Comparison of ENCODE assay signal across 10 cellular contexts in genomic region chr3:48598323-48599076, GRCh38. TPM values are rescaled to one million over a fixed set of nuclear protein-coding genes. Genes with fewer than 3 reads are reported as not detected.
DNase-seq lines count a peak whose midpoint lies in the region; TF ChIP-seq lines count a peak whose summit lies in the region.
"Had no signal": no experiment of that assay in that cellular context is flagged by ENCODE, and none has a peak within 500 bp of the region (broad histone marks: within the 10 kb centered on the region; RNA-seq: fewer than 3 reads in every experiment).

No MANE protein-coding gene starts in this region.

- H3K4me1 Mint-ChIP-seq in endodermal cell: peaks cover 13% of the 10 kb centered on the region
- H3K4me1 Mint-ChIP-seq in mesothelial cell of epicardium: peaks cover 40% of the 10 kb centered on the region
- no peaks in the 10 kb centered on the region for H3K4me1 Mint-ChIP-seq in activated T-helper 1 cell treated with anti-CD3 and anti-CD28 coated beads, Interleukin-12 subunit alpha, Interleukin-12 subunit beta, Interleukin-2, Interleukin-4 antibody, amounts not matched to agents 30 ng/mL and 10 ng/mL and 1 ng/mL, durations not matched to agents 14 hours and 24 hours and 36 hours (ENCODE audit: low read depth)

- 88 to 90% methylated on average over 5 of the region's 5 CpGs for WGBS in endodermal cell (ENCODE audit: insufficient coverage in 1 of 2, insufficient read length in 1 of 2), 2 experiments

- H3K9me3 ChIP-seq in MG63 (no peaks in the 10 kb centered on the region), endodermal cell (ENCODE audit: control insufficient read depth, low read length) (no peaks in the 10 kb centered on the region)

- intact Hi-C loops in activated T-helper 1 cell treated with anti-CD3 and anti-CD28 coated beads, Interleukin-12 subunit alpha, Interleukin-12 subunit beta, Interleukin-2, Interleukin-4 antibody, amounts not matched to agents 30 ng/mL and 10 ng/mL and 1 ng/mL, durations not matched to agents 14 hours and 24 hours and 36 hours (cut with micrococcal nuclease): no loop called here

- H3K4me3 Mint-ChIP-seq in endodermal cell (no peak overlapping the region), mesothelial cell of epicardium (no peak overlapping the region)
- H3K4me3 Mint-ChIP-seq in activated T-helper 1 cell treated with anti-CD3 and anti-CD28 coated beads, Interleukin-12 subunit alpha, Interleukin-12 subunit beta, Interleukin-2, Interleukin-4 antibody, amounts not matched to agents 30 ng/mL and 10 ng/mL and 1 ng/mL, durations not matched to agents 14 hours and 24 hours and 36 hours: no peak overlapping the region
- H3K4me3 Mint-ChIP-seq: naive B cell had no signal

- H3K27me3 Mint-ChIP-seq in endodermal cell (ENCODE audit: insufficient read depth) (peaks cover 9% of the 10 kb centered on the region), mesothelial cell of epicardium (ENCODE audit: low read depth) (peaks cover 11% of the 10 kb centered on the region)
- H3K27me3 Mint-ChIP-seq in activated T-helper 1 cell treated with anti-CD3 and anti-CD28 coated beads, Interleukin-12 subunit alpha, Interleukin-12 subunit beta, Interleukin-2, Interleukin-4 antibody, amounts not matched to agents 30 ng/mL and 10 ng/mL and 1 ng/mL, durations not matched to agents 14 hours and 24 hours and 36 hours (ENCODE audit: insufficient read depth): peaks cover 11% of the 10 kb centered on the region

- H3K4me3 ChIP-seq in MG63: no peak overlapping the region
- H3K4me3 ChIP-seq in endodermal cell (ENCODE audit: low read length): no peak overlapping the region

- H3K36me3 Mint-ChIP-seq in endodermal cell (ENCODE audit: low read depth) (peaks cover 50% of the 10 kb centered on the region), mesothelial cell of epicardium (peaks cover 11% of the 10 kb centered on the region)
- peaks cover 23% of the 10 kb centered on the region for H3K36me3 Mint-ChIP-seq in activated T-helper 1 cell treated with anti-CD3 and anti-CD28 coated beads, Interleukin-12 subunit alpha, Interleukin-12 subunit beta, Interleukin-2, Interleukin-4 antibody, amounts not matched to agents 30 ng/mL and 10 ng/mL and 1 ng/mL, durations not matched to agents 14 hours and 24 hours and 36 hours (ENCODE audit: low read depth)

- peak overlapping the region; percentile 67 for H3K27ac ChIP-seq in 22Rv1
- peak overlapping the region; percentile 68 for H3K27ac ChIP-seq in endodermal cell (ENCODE audit: low read depth, low read length)

- H3K27ac Mint-ChIP-seq in endodermal cell: no peak overlapping the region
- H3K27ac Mint-ChIP-seq in mesothelial cell of epicardium: peak overlapping the region; percentile 89
- H3K27ac Mint-ChIP-seq in activated T-helper 1 cell treated with anti-CD3 and anti-CD28 coated beads, Interleukin-12 subunit alpha, Interleukin-12 subunit beta, Interleukin-2, Interleukin-4 antibody, amounts not matched to agents 30 ng/mL and 10 ng/mL and 1 ng/mL, durations not matched to agents 14 hours and 24 hours and 36 hours: no peak overlapping the region

- no peaks in the 10 kb centered on the region for H3K4me1 ChIP-seq in endodermal cell (ENCODE audit: control insufficient read depth, insufficient read depth, low read length)

- TF ChIP-seq CTCF in 22Rv1 (IDR thresholded peaks at IDR 0.05): no peak
- no peak for TF ChIP-seq CTCF in endodermal cell (conservative IDR thresholded peaks at IDR 0.05)
- no peak for TF ChIP-seq CTCF in mesothelial cell of epicardium (IDR thresholded peaks at IDR 0.05; ENCODE audit: unreplicated experiment)

- no peak overlapping the region for H3K9ac ChIP-seq in endodermal cell (ENCODE audit: extremely low read depth, low read length, poor library complexity, severe bottlenecking)

- peaks cover 22% of the 10 kb centered on the region for H3K36me3 ChIP-seq in MG63
- H3K36me3 ChIP-seq in endodermal cell (ENCODE audit: control insufficient read depth, insufficient read depth, low read length): peaks cover 45% of the 10 kb centered on the region

- no peaks in the 10 kb centered on the region for H3K9me3 Mint-ChIP-seq in endodermal cell
- no peaks in the 10 kb centered on the region for H3K9me3 Mint-ChIP-seq in mesothelial cell of epicardium
- H3K9me3 Mint-ChIP-seq in activated T-helper 1 cell treated with anti-CD3 and anti-CD28 coated beads, Interleukin-12 subunit alpha, Interleukin-12 subunit beta, Interleukin-2, Interleukin-4 antibody, amounts not matched to agents 30 ng/mL and 10 ng/mL and 1 ng/mL, durations not matched to agents 14 hours and 24 hours and 36 hours: no peaks in the 10 kb centered on the region
- H3K9me3 Mint-ChIP-seq: naive B cell had no signal

- peak; percentile 83 for DNase-seq in MG63
- DNase-seq in endodermal cell: no peak
- no peak for DNase-seq in mesothelial cell of epicardium (ENCODE audit: low spot score in 2 of 2, unreplicated experiment in 2 of 2)
- no peak for DNase-seq in activated T-helper 1 cell treated with anti-CD3 and anti-CD28 coated beads, Interleukin-12 subunit alpha, Interleukin-12 subunit beta, Interleukin-2, Interleukin-4 antibody, amounts not matched to agents 30 ng/mL and 10 ng/mL and 1 ng/mL, durations not matched to agents 14 hours and 24 hours and 36 hours (ENCODE audit: low spot score)
- DNase-seq in NCI-H1048 (lab: John Stamatoyannopoulos, UW): no peak
- DNase-seq in NCI-H2029 (lab: John Stamatoyannopoulos, UW): no peak
- no peak for DNase-seq in activated CD4-positive, alpha-beta T cell treated with anti-CD3 and anti-CD28 coated beads for 1 hour
- DNase-seq: activated CD8-positive, alpha-beta memory T cell treated with anti-CD3 and anti-CD28 coated beads, Interleukin-2, amount 50 U/mL, for 4 hours; naive B cell had no signal

- H3K27me3 ChIP-seq in MG63 (no peaks in the 10 kb centered on the region), endodermal cell (ENCODE audit: control insufficient read depth, insufficient read depth, low read length, poor library complexity, severe bottlenecking) (peaks cover 15% of the 10 kb centered on the region)

RNA-seq across cellular contexts. Expression of gene COL7A1, which starts 3.4 kb away (rescaled TPM):
- total RNA-seq in MG63 (2014; rRNA removed; shearing (Covaris generic); ENCODE audit: low replicate concordance): 1.3 and 12.2 TPM in 2 replicates
- total RNA-seq in endodermal cell (10 to 100 TPM; 15.7 to 16.6 TPM), mesothelial cell of epicardium (14.1 to 19.2 TPM (median 15.0 TPM) in 3 replicates)
- polyA plus RNA-seq in endodermal cell (2013, experiment 1 of 2): 18.7 TPM
- 24.0 TPM for polyA plus RNA-seq in endodermal cell (2013, experiment 2 of 2)
- 0.39 and 0.83 TPM in 2 replicates for total RNA-seq in activated T-helper 1 cell treated with anti-CD3 and anti-CD28 coated beads, Interleukin-12 subunit alpha, Interleukin-12 subunit beta, Interleukin-2, Interleukin-4 antibody, amounts not matched to agents 30 ng/mL and 10 ng/mL and 1 ng/mL, durations not matched to agents 14 hours and 24 hours and 36 hours

RNA-seq across cellular contexts. Expression of gene UQCRC1, which starts 10.9 kb away (rescaled TPM):
- total RNA-seq in MG63 (2014; rRNA removed; shearing (Covaris generic); ENCODE audit: low replicate concordance): 199 and 243 TPM in 2 replicates
- total RNA-seq in endodermal cell: 100 to 1,000 TPM; 231 to 289 TPM
- polyA plus RNA-seq in endodermal cell (2013, experiment 1 of 2): 272 TPM
- polyA plus RNA-seq in endodermal cell (2013, experiment 2 of 2): 265 TPM
- 161 to 171 TPM (median 164 TPM) in 3 replicates for total RNA-seq in mesothelial cell of epicardium
- total RNA-seq in activated T-helper 1 cell treated with anti-CD3 and anti-CD28 coated beads, Interleukin-12 subunit alpha, Interleukin-12 subunit beta, Interleukin-2, Interleukin-4 antibody, amounts not matched to agents 30 ng/mL and 10 ng/mL and 1 ng/mL, durations not matched to agents 14 hours and 24 hours and 36 hours: 191 and 193 TPM in 2 replicates

RNA-seq across cellular contexts. Expression of gene TMEM89, which starts 23.1 kb away (rescaled TPM):
- not detected in 2 replicates for total RNA-seq in MG63 (2014; rRNA removed; shearing (Covaris generic); ENCODE audit: low replicate concordance)
- total RNA-seq in endodermal cell (under 1 TPM in 1 of 2 donors, not detected in 1; 0.57 TPM), mesothelial cell of epicardium (0.84 TPM in 1 of 3 replicates, not detected in the others)
- 0.39 TPM for polyA plus RNA-seq in endodermal cell (2013, experiment 1 of 2)
- polyA plus RNA-seq in endodermal cell (2013, experiment 2 of 2): not detected
- total RNA-seq in activated T-helper 1 cell treated with anti-CD3 and anti-CD28 coated beads, Interleukin-12 subunit alpha, Interleukin-12 subunit beta, Interleukin-2, Interleukin-4 antibody, amounts not matched to agents 30 ng/mL and 10 ng/mL and 1 ng/mL, durations not matched to agents 14 hours and 24 hours and 36 hours: 1.6 TPM in 1 of 2 replicates, not detected in the other

RNA-seq across cellular contexts. Expression of gene UCN2, which starts 34.9 kb away (rescaled TPM):
- 1.1 TPM in 1 of 2 replicates, not detected in the other for total RNA-seq in MG63 (2014; rRNA removed; shearing (Covaris generic); ENCODE audit: low replicate concordance)
- total RNA-seq in endodermal cell (not detected), mesothelial cell of epicardium (0.22 to 0.60 TPM (median 0.57 TPM) in 3 replicates)
- polyA plus RNA-seq in endodermal cell (2013, experiment 1 of 2): 0.36 TPM
- polyA plus RNA-seq in endodermal cell (2013, experiment 2 of 2): 0.54 TPM
- 0.21 TPM in 1 of 2 replicates, not detected in the other for total RNA-seq in activated T-helper 1 cell treated with anti-CD3 and anti-CD28 coated beads, Interleukin-12 subunit alpha, Interleukin-12 subunit beta, Interleukin-2, Interleukin-4 antibody, amounts not matched to agents 30 ng/mL and 10 ng/mL and 1 ng/mL, durations not matched to agents 14 hours and 24 hours and 36 hours

RNA-seq across cellular contexts. Expression of gene SLC26A6, which starts 36.8 kb away (rescaled TPM):
- total RNA-seq in MG63 (2014; rRNA removed; shearing (Covaris generic); ENCODE audit: low replicate concordance): 4.4 and 9.7 TPM in 2 replicates
- 10 to 100 TPM; 65.1 to 75.6 TPM for total RNA-seq in endodermal cell
- 45.7 TPM for polyA plus RNA-seq in endodermal cell (2013, experiment 1 of 2)
- 41.3 TPM for polyA plus RNA-seq in endodermal cell (2013, experiment 2 of 2)
- 18.0 to 22.7 TPM (median 21.6 TPM) in 3 replicates for total RNA-seq in mesothelial cell of epicardium
- total RNA-seq in activated T-helper 1 cell treated with anti-CD3 and anti-CD28 coated beads, Interleukin-12 subunit alpha, Interleukin-12 subunit beta, Interleukin-2, Interleukin-4 antibody, amounts not matched to agents 30 ng/mL and 10 ng/mL and 1 ng/mL, durations not matched to agents 14 hours and 24 hours and 36 hours: 46.3 and 52.8 TPM in 2 replicates
